Comparison of ENCODE assay signal across 2 cellular contexts in the genomic region with DNA sequence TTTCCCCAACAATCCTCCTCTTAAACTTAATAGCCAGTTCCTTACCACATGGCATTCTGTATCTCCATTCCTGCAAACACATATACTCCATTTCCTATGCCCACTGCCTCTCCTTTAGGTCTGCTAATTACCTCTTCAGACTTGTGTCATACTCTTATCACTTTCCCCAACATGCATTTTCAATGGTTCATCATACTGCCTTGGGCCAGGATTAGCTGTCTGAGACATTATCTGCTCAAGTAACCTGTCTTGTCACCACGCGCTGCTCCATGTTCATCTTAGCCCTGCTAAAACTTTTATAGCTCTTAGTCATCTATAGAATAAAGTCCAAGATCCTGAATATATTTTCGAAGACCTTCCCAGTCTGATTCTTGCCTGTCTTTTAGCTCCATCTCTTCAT.
TF ChIP-seq lines count a peak whose summit lies in the region.

No MANE protein-coding gene starts in this region.

TF ChIP-seq in GM23338, 12 proteins besides CTCF, POLR2A, EP300 and RAD21:
- no peak for TF ChIP-seq CREB1 (CRISPR knock-in tag; IDR thresholded peaks at IDR 0.05; ENCODE audit: low read depth)

TF ChIP-seq in H1, 55 proteins besides CTCF, POLR2A, EP300 and RAD21:
- TF ChIP-seq CHD2 (IDR thresholded peaks at IDR 0.05; ENCODE audit: low read length), result no peak
- TF ChIP-seq, protein P1, sequence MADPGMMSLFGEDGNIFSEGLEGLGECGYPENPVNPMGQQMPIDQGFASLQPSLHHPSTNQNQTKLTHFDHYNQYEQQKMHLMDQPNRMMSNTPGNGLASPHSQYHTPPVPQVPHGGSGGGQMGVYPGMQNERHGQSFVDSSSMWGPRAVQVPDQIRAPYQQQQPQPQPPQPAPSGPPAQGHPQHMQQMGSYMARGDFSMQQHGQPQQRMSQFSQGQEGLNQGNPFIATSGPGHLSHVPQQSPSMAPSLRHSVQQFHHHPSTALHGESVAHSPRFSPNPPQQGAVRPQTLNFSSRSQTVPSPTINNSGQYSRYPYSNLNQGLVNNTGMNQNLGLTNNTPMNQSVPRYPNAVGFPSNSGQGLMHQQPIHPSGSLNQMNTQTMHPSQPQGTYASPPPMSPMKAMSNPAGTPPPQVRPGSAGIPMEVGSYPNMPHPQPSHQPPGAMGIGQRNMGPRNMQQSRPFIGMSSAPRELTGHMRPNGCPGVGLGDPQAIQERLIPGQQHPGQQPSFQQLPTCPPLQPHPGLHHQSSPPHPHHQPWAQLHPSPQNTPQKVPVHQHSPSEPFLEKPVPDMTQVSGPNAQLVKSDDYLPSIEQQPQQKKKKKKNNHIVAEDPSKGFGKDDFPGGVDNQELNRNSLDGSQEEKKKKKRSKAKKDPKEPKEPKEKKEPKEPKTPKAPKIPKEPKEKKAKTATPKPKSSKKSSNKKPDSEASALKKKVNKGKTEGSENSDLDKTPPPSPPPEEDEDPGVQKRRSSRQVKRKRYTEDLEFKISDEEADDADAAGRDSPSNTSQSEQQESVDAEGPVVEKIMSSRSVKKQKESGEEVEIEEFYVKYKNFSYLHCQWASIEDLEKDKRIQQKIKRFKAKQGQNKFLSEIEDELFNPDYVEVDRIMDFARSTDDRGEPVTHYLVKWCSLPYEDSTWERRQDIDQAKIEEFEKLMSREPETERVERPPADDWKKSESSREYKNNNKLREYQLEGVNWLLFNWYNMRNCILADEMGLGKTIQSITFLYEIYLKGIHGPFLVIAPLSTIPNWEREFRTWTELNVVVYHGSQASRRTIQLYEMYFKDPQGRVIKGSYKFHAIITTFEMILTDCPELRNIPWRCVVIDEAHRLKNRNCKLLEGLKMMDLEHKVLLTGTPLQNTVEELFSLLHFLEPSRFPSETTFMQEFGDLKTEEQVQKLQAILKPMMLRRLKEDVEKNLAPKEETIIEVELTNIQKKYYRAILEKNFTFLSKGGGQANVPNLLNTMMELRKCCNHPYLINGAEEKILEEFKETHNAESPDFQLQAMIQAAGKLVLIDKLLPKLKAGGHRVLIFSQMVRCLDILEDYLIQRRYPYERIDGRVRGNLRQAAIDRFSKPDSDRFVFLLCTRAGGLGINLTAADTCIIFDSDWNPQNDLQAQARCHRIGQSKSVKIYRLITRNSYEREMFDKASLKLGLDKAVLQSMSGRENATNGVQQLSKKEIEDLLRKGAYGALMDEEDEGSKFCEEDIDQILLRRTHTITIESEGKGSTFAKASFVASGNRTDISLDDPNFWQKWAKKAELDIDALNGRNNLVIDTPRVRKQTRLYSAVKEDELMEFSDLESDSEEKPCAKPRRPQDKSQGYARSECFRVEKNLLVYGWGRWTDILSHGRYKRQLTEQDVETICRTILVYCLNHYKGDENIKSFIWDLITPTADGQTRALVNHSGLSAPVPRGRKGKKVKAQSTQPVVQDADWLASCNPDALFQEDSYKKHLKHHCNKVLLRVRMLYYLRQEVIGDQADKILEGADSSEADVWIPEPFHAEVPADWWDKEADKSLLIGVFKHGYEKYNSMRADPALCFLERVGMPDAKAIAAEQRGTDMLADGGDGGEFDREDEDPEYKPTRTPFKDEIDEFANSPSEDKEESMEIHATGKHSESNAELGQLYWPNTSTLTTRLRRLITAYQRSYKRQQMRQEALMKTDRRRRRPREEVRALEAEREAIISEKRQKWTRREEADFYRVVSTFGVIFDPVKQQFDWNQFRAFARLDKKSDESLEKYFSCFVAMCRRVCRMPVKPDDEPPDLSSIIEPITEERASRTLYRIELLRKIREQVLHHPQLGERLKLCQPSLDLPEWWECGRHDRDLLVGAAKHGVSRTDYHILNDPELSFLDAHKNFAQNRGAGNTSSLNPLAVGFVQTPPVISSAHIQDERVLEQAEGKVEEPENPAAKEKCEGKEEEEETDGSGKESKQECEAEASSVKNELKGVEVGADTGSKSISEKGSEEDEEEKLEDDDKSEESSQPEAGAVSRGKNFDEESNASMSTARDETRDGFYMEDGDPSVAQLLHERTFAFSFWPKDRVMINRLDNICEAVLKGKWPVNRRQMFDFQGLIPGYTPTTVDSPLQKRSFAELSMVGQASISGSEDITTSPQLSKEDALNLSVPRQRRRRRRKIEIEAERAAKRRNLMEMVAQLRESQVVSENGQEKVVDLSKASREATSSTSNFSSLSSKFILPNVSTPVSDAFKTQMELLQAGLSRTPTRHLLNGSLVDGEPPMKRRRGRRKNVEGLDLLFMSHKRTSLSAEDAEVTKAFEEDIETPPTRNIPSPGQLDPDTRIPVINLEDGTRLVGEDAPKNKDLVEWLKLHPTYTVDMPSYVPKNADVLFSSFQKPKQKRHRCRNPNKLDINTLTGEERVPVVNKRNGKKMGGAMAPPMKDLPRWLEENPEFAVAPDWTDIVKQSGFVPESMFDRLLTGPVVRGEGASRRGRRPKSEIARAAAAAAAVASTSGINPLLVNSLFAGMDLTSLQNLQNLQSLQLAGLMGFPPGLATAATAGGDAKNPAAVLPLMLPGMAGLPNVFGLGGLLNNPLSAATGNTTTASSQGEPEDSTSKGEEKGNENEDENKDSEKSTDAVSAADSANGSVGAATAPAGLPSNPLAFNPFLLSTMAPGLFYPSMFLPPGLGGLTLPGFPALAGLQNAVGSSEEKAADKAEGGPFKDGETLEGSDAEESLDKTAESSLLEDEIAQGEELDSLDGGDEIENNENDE (IDR thresholded peaks at IDR 0.05; ENCODE audit: insufficient replicate concordance, low read length), result no peak
- TF ChIP-seq SP1 (IDR thresholded peaks at IDR 0.05; ENCODE audit: low read depth, low read length), result no peak
- no peak for TF ChIP-seq ZNF274 (IDR thresholded peaks at IDR 0.05; ENCODE audit: borderline replicate concordance, extremely low read depth, low read length)
- no peak for TF ChIP-seq BCL11A (IDR thresholded peaks at IDR 0.05; ENCODE audit: low read depth in 2 of 2, low read length in 2 of 2)
- no peak for TF ChIP-seq SAP30 (IDR thresholded peaks at IDR 0.05; ENCODE audit: insufficient read depth, insufficient replicate concordance, low read length)
- TF ChIP-seq MAFK (IDR thresholded peaks at IDR 0.05; ENCODE audit: low read depth, low read length), result no peak
- no peak for TF ChIP-seq TEAD4 (IDR thresholded peaks at IDR 0.05; ENCODE audit: low read depth, low read length)
- TF ChIP-seq CTBP2 (IDR thresholded peaks at IDR 0.05; ENCODE audit: borderline replicate concordance, insufficient read depth, insufficient read length, low read length), result no peak
- no peak for TF ChIP-seq USF2 (IDR thresholded peaks at IDR 0.05; ENCODE audit: low read length)
- TF ChIP-seq EZH2 (IDR thresholded peaks at IDR 0.05; ENCODE audit: low read depth, low read length, severe bottlenecking), result no peak
- no peak for TF ChIP-seq CBX8 (IDR thresholded peaks at IDR 0.05; ENCODE audit: borderline replicate concordance, low read depth, low read length)
- TF ChIP-seq POLR2AphosphoS5 (IDR thresholded peaks at IDR 0.05; ENCODE audit: low read depth, low read length), result no peak
- TF ChIP-seq RFX5 (IDR thresholded peaks at IDR 0.05; ENCODE audit: borderline replicate concordance, low read depth, low read length), result no peak
- no peak for TF ChIP-seq TAF7 (optimal IDR thresholded peaks at IDR 0.05; ENCODE audit: borderline replicate concordance, low read depth, low read length)
- TF ChIP-seq SRF (IDR thresholded peaks at IDR 0.05; ENCODE audit: low read depth, low read length), result no peak
- TF ChIP-seq KDM4A (IDR thresholded peaks at IDR 0.05; ENCODE audit: low read depth, low read length, severe bottlenecking), result no peak
- TF ChIP-seq TCF12 (IDR thresholded peaks at IDR 0.05; ENCODE audit: low read depth, low read length), result no peak
- no peak for TF ChIP-seq ASH2L (IDR thresholded peaks at IDR 0.05; ENCODE audit: low read length)
- TF ChIP-seq BRCA1 (IDR thresholded peaks at IDR 0.05; ENCODE audit: low read depth, low read length), result no peak
